Comparison of ENCODE assay signal across 20 cellular contexts in the genomic region with DNA sequence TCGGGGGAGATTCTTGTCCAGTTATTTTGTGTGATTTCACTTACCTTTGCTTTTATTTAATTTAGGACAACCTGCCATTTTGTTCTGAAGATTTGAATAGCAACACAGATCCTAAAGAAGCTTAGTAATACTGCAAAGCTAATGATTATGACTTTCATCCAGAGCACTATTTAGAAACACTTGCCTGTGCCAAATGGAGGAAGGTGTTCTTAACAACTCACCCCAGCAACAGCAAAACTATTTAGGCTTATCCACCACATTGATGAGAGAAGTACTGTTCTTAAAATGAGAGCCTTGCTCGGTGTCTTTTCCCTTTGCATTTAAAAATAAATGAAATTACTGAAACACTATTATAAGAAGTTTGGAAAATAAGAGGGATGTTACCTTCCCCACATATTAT. TPM values are rescaled to one million over a fixed set of nuclear protein-coding genes. Genes with fewer than 3 reads are reported as not detected.
DNase-seq lines count a peak whose midpoint lies in the region; ATAC-seq and TF ChIP-seq lines count a peak whose summit lies in the region.
"Had no signal": no experiment of that assay in that cellular context is flagged by ENCODE, and none has a peak within 500 bp of the region (broad histone marks: within the 10 kb centered on the region; RNA-seq: fewer than 3 reads in every experiment).

No MANE protein-coding gene starts in this region.

- H3K27ac Mint-ChIP-seq in osteocyte (ENCODE audit: unreplicated experiment), result no peak overlapping the region
- H3K27ac Mint-ChIP-seq: CD8-positive, alpha-beta T cell had no signal

- peak; percentile 43 to 73 (median 65) for ATAC-seq in heart left ventricle
- ATAC-seq in left cardiac atrium, result no peak
- peak; percentile 40 to 52 for ATAC-seq in right cardiac atrium
- ATAC-seq: CD8-positive, alpha-beta T cell; GM12878 had no signal

- no peaks in the 10 kb centered on the region for H3K27me3 Mint-ChIP-seq in osteocyte (ENCODE audit: unreplicated experiment)
- H3K27me3 Mint-ChIP-seq: B cell; CD4-positive, CD25-positive, alpha-beta regulatory T cell had no signal

- H3K4me1 ChIP-seq in heart left ventricle (peaks cover 0 to 20% (median 0%) of the 10 kb centered on the region in 12 donors), adipocyte (ENCODE audit: control insufficient read depth, insufficient read depth, low read length) (peaks cover 63% of the 10 kb centered on the region), right cardiac atrium (ENCODE audit: control insufficient read depth, insufficient read depth, low read length) (peaks cover 5% of the 10 kb centered on the region)
- H3K4me1 ChIP-seq: BLaER1, Caco-2 had no signal

- DNase-seq in heart left ventricle, result no peak
- DNase-seq in left cardiac atrium, result no peak
- no peak for DNase-seq in adipocyte (ENCODE audit: low read depth)
- no peak for DNase-seq in right cardiac atrium
- no peak for DNase-seq in osteocyte (ENCODE audit: extremely low spot score, unreplicated experiment)
- DNase-seq in HT-29 (ENCODE audit: low spot score), result no peak
- no peak for DNase-seq in DMS114 treated with DMSO at 0.1 percent for 48 hours (lab: John Stamatoyannopoulos, UW; ENCODE audit: unreplicated experiment)
- DNase-seq: Caco-2; CD4-positive, CD25-positive, alpha-beta regulatory T cell; CD8-positive, alpha-beta T cell; DMS79; EL; GDM1; GM23248; H7; HCEC 1CT had no signal

- peaks cover 30% of the 10 kb centered on the region for H3K4me1 Mint-ChIP-seq in osteocyte (ENCODE audit: unreplicated experiment)

- no peak overlapping the region for H3K9ac ChIP-seq in adipocyte (ENCODE audit: low read length)
- H3K9ac ChIP-seq: BLaER1, GM23248 had no signal

- no peak overlapping the region for H3K4me3 Mint-ChIP-seq in osteocyte (ENCODE audit: unreplicated experiment)
- H3K4me3 Mint-ChIP-seq: B cell; CD4-positive, CD25-positive, alpha-beta regulatory T cell; CD8-positive, alpha-beta T cell had no signal

- TF ChIP-seq CTCF in heart left ventricle (IDR thresholded peaks at IDR 0.05) (no peak), osteocyte (IDR thresholded peaks at IDR 0.05) (no peak)

- intact Hi-C loops in heart left ventricle (cut with DNase I) (no loop called here), left cardiac atrium (cut with DNase I) (no loop called here), right cardiac atrium (cut with DNase I) (no loop called here)

- no peak for TF ChIP-seq POLR2A in heart left ventricle (IDR thresholded peaks at IDR 0.05)

- H3K27ac ChIP-seq in heart left ventricle (no peak overlapping the region), right cardiac atrium (ENCODE audit: low read length) (no peak overlapping the region)
- H3K27ac ChIP-seq: BLaER1, C4-2B, GM23248 had no signal

- peaks cover 0 to 8% (median 0%) of the 10 kb centered on the region in 9 donors for H3K36me3 ChIP-seq in heart left ventricle
- H3K36me3 ChIP-seq in adipocyte (ENCODE audit: control insufficient read depth, insufficient read depth, low read length, severe bottlenecking), result no peaks in the 10 kb centered on the region

- no peaks in the 10 kb centered on the region for H3K27me3 ChIP-seq in heart left ventricle
- no peaks in the 10 kb centered on the region for H3K27me3 ChIP-seq in adipocyte (replicated peaks; ENCODE audit: control insufficient read depth, insufficient read depth, low read length)
- no peaks in the 10 kb centered on the region for H3K27me3 ChIP-seq in right cardiac atrium (ENCODE audit: control insufficient read depth, insufficient read depth)
- H3K27me3 ChIP-seq: BLaER1 had no signal

- 72 to 83% (median 76%) methylated on average over 2 of the region's 2 CpGs for WGBS in heart left ventricle, 4 donors
- 80% methylated on average over 2 of the region's 2 CpGs for WGBS in right cardiac atrium

- H3K36me3 Mint-ChIP-seq in osteocyte (ENCODE audit: unreplicated experiment), result peaks cover 14% of the 10 kb centered on the region

- H3K9me3 ChIP-seq in heart left ventricle (peaks cover 0 to 6% (median 0%) of the 10 kb centered on the region in 12 donors), adipocyte (ENCODE audit: control insufficient read depth, low read length) (no peaks in the 10 kb centered on the region), right cardiac atrium (ENCODE audit: control insufficient read depth, low read length) (no peaks in the 10 kb centered on the region)
- H3K9me3 ChIP-seq: BLaER1, Caco-2 had no signal

- peaks cover 5% of the 10 kb centered on the region for H3K9me3 Mint-ChIP-seq in osteocyte (ENCODE audit: unreplicated experiment)
- H3K9me3 Mint-ChIP-seq: CD4-positive, CD25-positive, alpha-beta regulatory T cell; CD8-positive, alpha-beta T cell had no signal

- H3K4me3 ChIP-seq in heart left ventricle (no peak overlapping the region), adipocyte (ENCODE audit: low read length) (peak overlapping the region; percentile 17), right cardiac atrium (ENCODE audit: low read length) (no peak overlapping the region)
- H3K4me3 ChIP-seq: BLaER1, GM12878, GM23248 had no signal

RNA-seq across cellular contexts. Expression of a gene that starts 59.7 kb away (rescaled TPM):
- 10 to 100 TPM; 12.5 to 44.5 (median 33.2) TPM for total RNA-seq in heart left ventricle
- polyA plus RNA-seq in heart left ventricle, result 10 to 100 TPM in 1 of 2 donors, 1 to 10 TPM in 1; 4.7 to 13.4 TPM
- total RNA-seq in left cardiac atrium, result 10 to 100 TPM; 35.6 to 38.1 TPM
- total RNA-seq in right cardiac atrium, result 10 to 100 TPM; 40.4 to 47.3 (median 41.1) TPM
- polyA plus RNA-seq in right cardiac atrium, result 9.3 TPM
- total RNA-seq in osteocyte, result 27.7 and 32.7 TPM in 2 replicates
- 1.7 and 8.7 TPM in 2 replicates for total RNA-seq in HT-29 (2014; rRNA removed; shearing (Covaris generic))

Comparison
In these comparisons a context has a peak if more than half of its experiments do, and no peak if none do; other contexts are left out.
1. ATAC-seq: peak in heart left ventricle (4 of 4) and right cardiac atrium (2 of 2); none in left cardiac atrium (0 of 2).